ENCODE assay signal across 6 cellular contexts in genomic region chr4:985123-985830, GRCh38. TPM values are rescaled to one million over a fixed set of nuclear protein-coding genes. Genes with fewer than 3 reads are reported as not detected.
DNase-seq lines count a peak whose midpoint lies in the region; ATAC-seq and TF ChIP-seq lines count a peak whose summit lies in the region.

No MANE protein-coding gene starts in this region.

- no peaks in the 10 kb centered on the region for H3K9me3 Mint-ChIP-seq in CD4-positive, alpha-beta T cell
- no peaks in the 10 kb centered on the region for H3K9me3 Mint-ChIP-seq in T-helper 2 cell treated with Interferon-gamma antibody and Interleukin-4, amounts not matched to agents 5 μg/mL and 100 μg/mL, for 36 hours

- H3K36me3 ChIP-seq in skeletal muscle tissue (ENCODE audit: control insufficient read depth in 3 of 3, insufficient read depth in 3 of 3, low read length in 3 of 3): peaks cover 3 to 5% (median 4%) of the 10 kb centered on the region in 3 donors

- no peaks in the 10 kb centered on the region for H3K27me3 ChIP-seq in CD4-positive, alpha-beta T cell (ENCODE audit: control insufficient read depth, insufficient read depth, low read length)
- no peaks in the 10 kb centered on the region for H3K27me3 ChIP-seq in skeletal muscle tissue (ENCODE audit: control insufficient read depth in 3 of 3, insufficient read depth in 3 of 3, low read length in 3 of 3)

- DNase-seq in CD4-positive, alpha-beta T cell: peak; percentile 54 to 79 (median 66)
- peak; percentile 71 for DNase-seq in T-helper 2 cell treated with Interferon-gamma antibody and Interleukin-4, amounts not matched to agents 5 μg/mL and 100 μg/mL, for 36 hours (ENCODE audit: low spot score)
- DNase-seq in effector CD8-positive, alpha-beta T cell (lab: John Stamatoyannopoulos, UW): peak; percentile 57
- DNase-seq in NCI-H2081 treated with DMSO at 0.1 percent for 48 hours (lab: John Stamatoyannopoulos, UW) (no peak), GDM1 (lab: John Stamatoyannopoulos, UW) (no peak)

- peak overlapping the region; percentile 13 to 33 (median 32) for H3K4me3 ChIP-seq in skeletal muscle tissue (ENCODE audit: low read length in 3 of 3)

- no peak overlapping the region for H3K27ac ChIP-seq in CD4-positive, alpha-beta T cell (ENCODE audit: low read depth, low read length)
- no peak overlapping the region for H3K27ac ChIP-seq in skeletal muscle tissue (ENCODE audit: low read depth, low read length)

- CTCF ChIA-PET in CD4-positive, alpha-beta T cell (lab: Charles Lee): no interaction called here

- peak overlapping the region; percentile 94 for H3K4me3 Mint-ChIP-seq in CD4-positive, alpha-beta T cell
- peak overlapping the region; percentile 91 for H3K4me3 Mint-ChIP-seq in T-helper 2 cell treated with Interferon-gamma antibody and Interleukin-4, amounts not matched to agents 5 μg/mL and 100 μg/mL, for 36 hours

- peaks cover 15 to 26% (median 17%) of the 10 kb centered on the region in 3 donors for H3K4me1 ChIP-seq in skeletal muscle tissue (ENCODE audit: control insufficient read depth in 3 of 3, insufficient read depth in 3 of 3, low read length in 3 of 3)

- no peaks in the 10 kb centered on the region for H3K27me3 Mint-ChIP-seq in CD4-positive, alpha-beta T cell
- H3K27me3 Mint-ChIP-seq in T-helper 2 cell treated with Interferon-gamma antibody and Interleukin-4, amounts not matched to agents 5 μg/mL and 100 μg/mL, for 36 hours (ENCODE audit: low read depth): no peaks in the 10 kb centered on the region

- POLR2A ChIA-PET in CD4-positive, alpha-beta T cell (lab: Charles Lee): no interaction called here

- H3K9me3 ChIP-seq in CD4-positive, alpha-beta T cell (ENCODE audit: control insufficient read depth, low read length): no peaks in the 10 kb centered on the region
- H3K9me3 ChIP-seq in skeletal muscle tissue (ENCODE audit: control insufficient read depth in 3 of 3, low read length in 3 of 3): no peaks in the 10 kb centered on the region

- H3K27ac Mint-ChIP-seq in CD4-positive, alpha-beta T cell: peak overlapping the region; percentile 67
- H3K27ac Mint-ChIP-seq in T-helper 2 cell treated with Interferon-gamma antibody and Interleukin-4, amounts not matched to agents 5 μg/mL and 100 μg/mL, for 36 hours: no peak overlapping the region

- peak overlapping the region in 1 of 3 donors; percentile 55 for H3K9ac ChIP-seq in skeletal muscle tissue (ENCODE audit: low read depth in 1 of 3, low read length in 3 of 3)

- peaks cover 25% of the 10 kb centered on the region for H3K4me1 Mint-ChIP-seq in CD4-positive, alpha-beta T cell (ENCODE audit: low read depth)
- peaks cover 13% of the 10 kb centered on the region for H3K4me1 Mint-ChIP-seq in T-helper 2 cell treated with Interferon-gamma antibody and Interleukin-4, amounts not matched to agents 5 μg/mL and 100 μg/mL, for 36 hours (ENCODE audit: low read depth)

- peak; percentile 72 for ATAC-seq in CD4-positive, alpha-beta T cell (ENCODE audit: poor library complexity)

- intact Hi-C loops in CD4-positive, alpha-beta T cell (cut with DNase I, micrococcal nuclease): loop anchor here (2.0 to 10.0 kb wide), 4 partner anchors 53 to 740 kb away; partner anchors contain the start of genes GAK (in 2 of the 2), TMEM175 (in 2 of the 2), ATP5ME (in 1 of the 2) and MYL5 (in 1 of the 2)

- H3K36me3 Mint-ChIP-seq in CD4-positive, alpha-beta T cell (ENCODE audit: low read depth): no peaks in the 10 kb centered on the region
- no peaks in the 10 kb centered on the region for H3K36me3 Mint-ChIP-seq in T-helper 2 cell treated with Interferon-gamma antibody and Interleukin-4, amounts not matched to agents 5 μg/mL and 100 μg/mL, for 36 hours (ENCODE audit: low read depth)

- TF ChIP-seq CTCF in CD4-positive, alpha-beta T cell (IDR thresholded peaks at IDR 0.05): no peak

RNA-seq across cellular contexts. Expression of gene IDUA, which starts 1.6 kb away (rescaled TPM):
- total RNA-seq in CD4-positive, alpha-beta T cell: 10 to 100 TPM; 70.2 to 77.8 TPM
- total RNA-seq in skeletal muscle tissue: 1.0 TPM

RNA-seq across cellular contexts. Expression of gene SLC26A1, which starts 7.9 kb away (rescaled TPM):
- total RNA-seq in CD4-positive, alpha-beta T cell: not detected
- not detected for total RNA-seq in skeletal muscle tissue

RNA-seq across cellular contexts. Expression of gene DGKQ, which starts 11.9 kb away (rescaled TPM):
- total RNA-seq in CD4-positive, alpha-beta T cell: 10 to 100 TPM; 17.6 to 19.2 TPM
- 2.1 TPM for total RNA-seq in skeletal muscle tissue

RNA-seq across cellular contexts. Expression of gene FGFRL1, which starts 26.1 kb away (rescaled TPM):
- 10 to 100 TPM; 21.8 to 25.0 TPM for total RNA-seq in CD4-positive, alpha-beta T cell
- total RNA-seq in skeletal muscle tissue: 54.3 TPM

RNA-seq across cellular contexts. Expression of gene TMEM175, which starts 53.0 kb away (rescaled TPM):
- 10 to 100 TPM; 51.3 to 57.7 TPM for total RNA-seq in CD4-positive, alpha-beta T cell
- total RNA-seq in skeletal muscle tissue: 18.3 TPM

Comparison
In these comparisons a context has a peak if more than half of its experiments do, and no peak if none do; other contexts are left out.
1. DNase-seq: peak in CD4-positive, alpha-beta T cell (10 of 10), T-helper 2 cell treated with Interferon-gamma antibody and Interleukin-4, amounts not matched to agents 5 μg/mL and 100 μg/mL, for 36 hours (single experiment) and effector CD8-positive, alpha-beta T cell (single experiment); none in NCI-H2081 treated with DMSO at 0.1 percent for 48 hours (single experiment) and GDM1 (single experiment).
2. RNA of gene IDUA, which starts 1.6 kb away (total RNA-seq): 70.2 to 77.8 TPM in CD4-positive, alpha-beta T cell; 1.0 TPM in skeletal muscle tissue (single experiment); every median in the first group is over 10 times any median in the second.